Comparison of ENCODE assay signal across 1 cellular context in genomic region chr10:78346721-78347120, GRCh38.
A peak's percentile ranks its signal among the peaks of the same experiment; 100 is the strongest.
TF ChIP-seq lines count a peak whose summit lies in the region.

No MANE protein-coding gene starts in this region.

TF ChIP-seq in HEK293, 187 proteins besides CTCF, POLR2A, EP300 and RAD21 (continued from another document):
- TF ChIP-seq ZNF426 (tag by site-specific recombination; IDR thresholded peaks at IDR 0.05) (peak; percentile 58), ZNF16 (tag by site-specific recombination; IDR thresholded peaks at IDR 0.05; ENCODE audit: low read depth) (no peak), ZNF664 (tag by site-specific recombination; IDR thresholded peaks at IDR 0.05) (peak; percentile 43; the same call in 1 of the 2 replicates), ZNF266 (tag by site-specific recombination; IDR thresholded peaks at IDR 0.05; ENCODE audit: low read depth) (no peak; the same call in 1 of the 2 replicates), ZNF670 (tag by site-specific recombination; IDR thresholded peaks at IDR 0.05; ENCODE audit: low read depth) (no peak), ZNF184 (tag by site-specific recombination; IDR thresholded peaks at IDR 0.05) (no peak), ZFHX2 (tag by site-specific recombination; conservative IDR thresholded peaks at IDR 0.05) (no peak), ZNF76 (tag by site-specific recombination; IDR thresholded peaks at IDR 0.05; ENCODE audit: borderline replicate concordance, low read depth) (no peak), HOXA7 (CRISPR knock-in tag; IDR thresholded peaks at IDR 0.05; ENCODE audit: borderline replicate concordance) (no peak), ZNF560 (tag by site-specific recombination; IDR thresholded peaks at IDR 0.05; ENCODE audit: borderline replicate concordance) (0 out of 2 replicates have a peak, but pooled peaks have one; percentile 9), ZNF654 (tag by site-specific recombination; IDR thresholded peaks at IDR 0.05; ENCODE audit: low read depth) (peak; percentile 21), ZNF138 (tag by site-specific recombination; IDR thresholded peaks at IDR 0.05; ENCODE audit: borderline replicate concordance) (0 out of 2 replicates have a peak, but pooled peaks have one; percentile 10), ZBTB8A (tag by site-specific recombination; IDR thresholded peaks at IDR 0.05) (peak; percentile 52), ZBTB11 (tag by site-specific recombination; conservative IDR thresholded peaks at IDR 0.05; ENCODE audit: low read depth) (peak; percentile 43; the same call in 1 of the 2 replicates), ZNF704 (tag by site-specific recombination; IDR thresholded peaks at IDR 0.05) (no peak), SALL2 (tag by site-specific recombination; IDR thresholded peaks at IDR 0.05; ENCODE audit: borderline replicate concordance) (no peak), ZNF202 (tag by site-specific recombination; IDR thresholded peaks at IDR 0.05; ENCODE audit: borderline replicate concordance) (peak; percentile 71; the same call in 1 of the 2 replicates), ZNF433 (tag by site-specific recombination; IDR thresholded peaks at IDR 0.05; ENCODE audit: low read depth) (peak; percentile 61; the same call in 1 of the 2 replicates), ZNF19 (tag by site-specific recombination; IDR thresholded peaks at IDR 0.05; ENCODE audit: low read depth) (no peak), HOXC10 (CRISPR knock-in tag; IDR thresholded peaks at IDR 0.05) (no peak), ZNF513 (tag by site-specific recombination; IDR thresholded peaks at IDR 0.05) (no peak), ZNF585B (tag by site-specific recombination; IDR thresholded peaks at IDR 0.05) (no peak), ZBTB6 (tag by site-specific recombination; IDR thresholded peaks at IDR 0.05) (no peak), ZNF324 (tag by site-specific recombination; IDR thresholded peaks at IDR 0.05) (no peak), ZNF211 (tag by site-specific recombination; IDR thresholded peaks at IDR 0.05; ENCODE audit: low read depth) (no peak), KLF10 (tag by site-specific recombination; IDR thresholded peaks at IDR 0.05) (no peak), ZNF658 (tag by site-specific recombination; IDR thresholded peaks at IDR 0.05) (no peak), ZBTB21 (tag by site-specific recombination; IDR thresholded peaks at IDR 0.05) (0 out of 2 replicates have a peak, but pooled peaks have one; percentile 27), ZNF558 (tag by site-specific recombination; IDR thresholded peaks at IDR 0.05) (0 out of 2 replicates have a peak, but pooled peaks have one; percentile 41), ZNF623 (tag by site-specific recombination; IDR thresholded peaks at IDR 0.05) (peak; percentile 50; the same call in 1 of the 2 replicates), ZNF785 (tag by site-specific recombination; IDR thresholded peaks at IDR 0.05) (no peak), ZNF311 (tag by site-specific recombination; IDR thresholded peaks at IDR 0.05; ENCODE audit: borderline replicate concordance) (no peak)
- TF ChIP-seq, protein P1, sequence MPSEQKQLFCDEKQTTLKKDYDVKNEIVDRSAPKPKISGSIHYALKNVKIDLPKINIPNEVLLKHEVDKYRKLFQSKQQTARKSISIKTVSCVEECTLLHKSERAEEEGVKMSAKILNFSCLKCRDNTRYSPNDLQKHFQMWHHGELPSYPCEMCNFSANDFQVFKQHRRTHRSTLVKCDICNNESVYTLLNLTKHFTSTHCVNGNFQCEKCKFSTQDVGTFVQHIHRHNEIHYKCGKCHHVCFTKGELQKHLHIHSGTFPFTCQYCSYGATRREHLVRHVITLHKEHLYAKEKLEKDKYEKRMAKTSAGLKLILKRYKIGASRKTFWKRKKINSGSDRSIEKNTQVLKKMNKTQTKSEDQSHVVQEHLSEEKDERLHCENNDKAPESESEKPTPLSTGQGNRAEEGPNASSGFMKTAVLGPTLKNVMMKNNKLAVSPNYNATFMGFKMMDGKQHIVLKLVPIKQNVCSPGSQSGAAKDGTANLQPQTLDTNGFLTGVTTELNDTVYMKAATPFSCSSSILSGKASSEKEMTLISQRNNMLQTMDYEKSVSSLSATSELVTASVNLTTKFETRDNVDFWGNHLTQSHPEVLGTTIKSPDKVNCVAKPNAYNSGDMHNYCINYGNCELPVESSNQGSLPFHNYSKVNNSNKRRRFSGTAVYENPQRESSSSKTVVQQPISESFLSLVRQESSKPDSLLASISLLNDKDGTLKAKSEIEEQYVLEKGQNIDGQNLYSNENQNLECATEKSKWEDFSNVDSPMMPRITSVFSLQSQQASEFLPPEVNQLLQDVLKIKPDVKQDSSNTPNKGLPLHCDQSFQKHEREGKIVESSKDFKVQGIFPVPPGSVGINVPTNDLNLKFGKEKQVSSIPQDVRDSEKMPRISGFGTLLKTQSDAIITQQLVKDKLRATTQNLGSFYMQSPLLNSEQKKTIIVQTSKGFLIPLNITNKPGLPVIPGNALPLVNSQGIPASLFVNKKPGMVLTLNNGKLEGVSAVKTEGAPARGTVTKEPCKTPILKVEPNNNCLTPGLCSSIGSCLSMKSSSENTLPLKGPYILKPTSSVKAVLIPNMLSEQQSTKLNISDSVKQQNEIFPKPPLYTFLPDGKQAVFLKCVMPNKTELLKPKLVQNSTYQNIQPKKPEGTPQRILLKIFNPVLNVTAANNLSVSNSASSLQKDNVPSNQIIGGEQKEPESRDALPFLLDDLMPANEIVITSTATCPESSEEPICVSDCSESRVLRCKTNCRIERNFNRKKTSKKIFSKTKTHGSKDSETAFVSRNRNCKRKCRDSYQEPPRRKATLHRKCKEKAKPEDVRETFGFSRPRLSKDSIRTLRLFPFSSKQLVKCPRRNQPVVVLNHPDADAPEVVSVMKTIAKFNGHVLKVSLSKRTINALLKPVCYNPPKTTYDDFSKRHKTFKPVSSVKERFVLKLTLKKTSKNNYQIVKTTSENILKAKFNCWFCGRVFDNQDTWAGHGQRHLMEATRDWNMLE (tag by site-specific recombination; conservative IDR thresholded peaks at IDR 0.05; ENCODE audit: low read depth): peak; percentile 70
- TF ChIP-seq, protein P2, sequence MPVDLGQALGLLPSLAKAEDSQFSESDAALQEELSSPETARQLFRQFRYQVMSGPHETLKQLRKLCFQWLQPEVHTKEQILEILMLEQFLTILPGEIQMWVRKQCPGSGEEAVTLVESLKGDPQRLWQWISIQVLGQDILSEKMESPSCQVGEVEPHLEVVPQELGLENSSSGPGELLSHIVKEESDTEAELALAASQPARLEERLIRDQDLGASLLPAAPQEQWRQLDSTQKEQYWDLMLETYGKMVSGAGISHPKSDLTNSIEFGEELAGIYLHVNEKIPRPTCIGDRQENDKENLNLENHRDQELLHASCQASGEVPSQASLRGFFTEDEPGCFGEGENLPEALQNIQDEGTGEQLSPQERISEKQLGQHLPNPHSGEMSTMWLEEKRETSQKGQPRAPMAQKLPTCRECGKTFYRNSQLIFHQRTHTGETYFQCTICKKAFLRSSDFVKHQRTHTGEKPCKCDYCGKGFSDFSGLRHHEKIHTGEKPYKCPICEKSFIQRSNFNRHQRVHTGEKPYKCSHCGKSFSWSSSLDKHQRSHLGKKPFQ (tag by site-specific recombination; IDR thresholded peaks at IDR 0.05): no peak
- TF ChIP-seq, protein P3, sequence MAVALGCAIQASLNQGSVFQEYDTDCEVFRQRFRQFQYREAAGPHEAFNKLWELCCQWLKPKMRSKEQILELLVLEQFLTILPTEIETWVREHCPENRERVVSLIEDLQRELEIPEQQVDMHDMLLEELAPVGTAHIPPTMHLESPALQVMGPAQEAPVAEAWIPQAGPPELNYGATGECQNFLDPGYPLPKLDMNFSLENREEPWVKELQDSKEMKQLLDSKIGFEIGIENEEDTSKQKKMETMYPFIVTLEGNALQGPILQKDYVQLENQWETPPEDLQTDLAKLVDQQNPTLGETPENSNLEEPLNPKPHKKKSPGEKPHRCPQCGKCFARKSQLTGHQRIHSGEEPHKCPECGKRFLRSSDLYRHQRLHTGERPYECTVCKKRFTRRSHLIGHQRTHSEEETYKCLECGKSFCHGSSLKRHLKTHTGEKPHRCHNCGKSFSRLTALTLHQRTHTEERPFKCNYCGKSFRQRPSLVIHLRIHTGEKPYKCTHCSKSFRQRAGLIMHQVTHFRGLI (tag by site-specific recombination; IDR thresholded peaks at IDR 0.05): no peak
- TF ChIP-seq, protein P4, sequence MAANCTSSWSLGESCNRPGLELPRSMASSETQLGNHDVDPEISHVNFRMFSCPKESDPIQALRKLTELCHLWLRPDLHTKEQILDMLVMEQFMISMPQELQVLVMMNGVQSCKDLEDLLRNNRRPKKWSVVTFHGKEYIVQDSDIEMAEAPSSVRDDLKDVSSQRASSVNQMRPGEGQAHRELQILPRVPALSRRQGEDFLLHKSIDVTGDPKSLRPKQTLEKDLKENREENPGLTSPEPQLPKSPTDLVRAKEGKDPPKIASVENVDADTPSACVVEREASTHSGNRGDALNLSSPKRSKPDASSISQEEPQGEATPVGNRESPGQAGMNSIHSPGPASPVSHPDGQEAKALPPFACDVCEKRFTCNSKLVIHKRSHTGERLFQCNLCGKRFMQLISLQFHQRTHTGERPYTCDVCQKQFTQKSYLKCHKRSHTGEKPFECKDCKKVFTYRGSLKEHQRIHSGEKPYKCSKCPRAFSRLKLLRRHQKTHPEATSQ (tag by site-specific recombination; IDR thresholded peaks at IDR 0.05): no peak
- TF ChIP-seq, protein P5, sequence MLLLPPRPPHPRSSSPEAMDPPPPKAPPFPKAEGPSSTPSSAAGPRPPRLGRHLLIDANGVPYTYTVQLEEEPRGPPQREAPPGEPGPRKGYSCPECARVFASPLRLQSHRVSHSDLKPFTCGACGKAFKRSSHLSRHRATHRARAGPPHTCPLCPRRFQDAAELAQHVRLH (tag by site-specific recombination; IDR thresholded peaks at IDR 0.05): no peak; the same call in 1 of the 2 replicates
